Comparison of ENCODE assay signal across 1 cellular context in genomic region chr4:94536649-94537464, GRCh38.
TF ChIP-seq lines count a peak whose summit lies in the region.

No MANE protein-coding gene starts in this region.

TF ChIP-seq in K562, 482 proteins besides CTCF, POLR2A, EP300 and RAD21 (continued from another document):
- TF ChIP-seq HIVEP1 (CRISPR knock-in tag; IDR thresholded peaks at IDR 0.05), result no peak
- TF ChIP-seq TCF7 (IDR thresholded peaks at IDR 0.05; ENCODE audit: borderline replicate concordance), result no peak
- no peak for TF ChIP-seq ZNF740 (CRISPR knock-in tag; IDR thresholded peaks at IDR 0.05)
- no peak for TF ChIP-seq ZNF740 (tag; IDR thresholded peaks at IDR 0.05)
- TF ChIP-seq ZNF398 (CRISPR knock-in tag; IDR thresholded peaks at IDR 0.05), result no peak
- TF ChIP-seq TFAP4 (CRISPR knock-in tag; IDR thresholded peaks at IDR 0.05; ENCODE audit: borderline replicate concordance), result no peak
- TF ChIP-seq SRSF3 (IDR thresholded peaks at IDR 0.05; ENCODE audit: insufficient read depth, low read length), result no peak
- no peak for TF ChIP-seq FIP1L1 (IDR thresholded peaks at IDR 0.05; ENCODE audit: low read depth, low read length, poor library complexity, severe bottlenecking)
- no peak for TF ChIP-seq NUFIP1 (IDR thresholded peaks at IDR 0.05; ENCODE audit: partially characterized antibody)
- no peak for TF ChIP-seq ESRRB (CRISPR knock-in tag; IDR thresholded peaks at IDR 0.05; ENCODE audit: borderline replicate concordance)
- no peak for TF ChIP-seq ZNF79 (CRISPR knock-in tag; IDR thresholded peaks at IDR 0.05; ENCODE audit: low read depth)
- no peak for TF ChIP-seq ZNF140 (CRISPR knock-in tag; IDR thresholded peaks at IDR 0.05)
- no peak for TF ChIP-seq ZNF407 (IDR thresholded peaks at IDR 0.05; ENCODE audit: low read depth)
- TF ChIP-seq BRCA1 (IDR thresholded peaks at IDR 0.05), result no peak
- no peak for TF ChIP-seq BRCA1 (CRISPR knock-in tag; IDR thresholded peaks at IDR 0.05)
